ENCODE assay signal across 18 cellular contexts in the genomic region with DNA sequence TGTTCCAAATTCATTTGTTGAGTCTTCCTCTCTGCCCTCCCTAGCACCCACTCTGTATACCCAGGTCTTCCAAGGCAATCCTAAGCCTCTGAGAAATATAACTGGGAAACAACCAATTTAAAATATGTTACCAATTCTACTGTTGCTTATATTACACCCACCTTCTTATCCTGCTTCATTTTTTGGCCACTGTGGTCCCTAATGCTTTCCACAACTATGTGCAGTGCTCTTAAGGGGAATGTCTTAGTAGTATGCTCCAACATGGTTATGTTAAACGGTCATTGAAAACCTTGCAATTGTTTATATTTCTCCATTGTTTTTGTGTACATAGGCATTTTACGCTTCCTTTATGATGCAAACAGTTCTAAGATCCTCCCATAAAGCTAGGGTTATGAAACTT.
A peak's percentile ranks its signal among the peaks of the same experiment; 100 is the strongest.
DNase-seq lines count a peak whose midpoint lies in the region; ATAC-seq, FAIRE-seq and TF ChIP-seq lines count a peak whose summit lies in the region.
"Had no signal": no experiment of that assay in that cellular context is flagged by ENCODE, and none has a peak within 500 bp of the region (broad histone marks: within the 10 kb centered on the region; RNA-seq: fewer than 3 reads in every experiment).

No MANE protein-coding gene starts in this region.

- H3K36me3 ChIP-seq in IMR-90 (ENCODE audit: control insufficient read depth, insufficient read depth, low read length) (no peaks in the 10 kb centered on the region), astrocyte (ENCODE audit: insufficient read depth, low read length) (no peaks in the 10 kb centered on the region), iPS-15b (ENCODE audit: control insufficient read depth, insufficient read depth, low read length) (no peaks in the 10 kb centered on the region), smooth muscle cell (ENCODE audit: low read depth) (no peaks in the 10 kb centered on the region)

- H3K4me1 ChIP-seq in IMR-90 (ENCODE audit: control insufficient read depth, insufficient read depth, low read length) = peaks cover 2% of the 10 kb centered on the region; the same call in 1 of the 2 replicates
- H3K4me1 ChIP-seq in astrocyte (ENCODE audit: insufficient read depth, low read length) = peaks cover 5% of the 10 kb centered on the region
- peaks cover 4% of the 10 kb centered on the region for H3K4me1 ChIP-seq in iPS-15b (ENCODE audit: control insufficient read depth, insufficient read depth, low read length)
- no peaks in the 10 kb centered on the region for H3K4me1 ChIP-seq in smooth muscle cell (ENCODE audit: low read depth)
- H3K4me1 ChIP-seq: Caco-2 had no signal

- H2AK9ac ChIP-seq in IMR-90 (replicated peaks; ENCODE audit: low read depth, low read length, poor library complexity) = no peak overlapping the region

- TF ChIP-seq RAD21 in IMR-90 (IDR thresholded peaks at IDR 0.05; ENCODE audit: low read length) = no peak

- no peak overlapping the region; the same call in 1 of the 2 replicates for H3K4ac ChIP-seq in IMR-90 (ENCODE audit: low read depth, low read length)

- H3K9me3 ChIP-seq in IMR-90 (ENCODE audit: control insufficient read depth, insufficient read depth, low read length) (no peaks in the 10 kb centered on the region), astrocyte (ENCODE audit: insufficient read depth, low read depth, low read length) (no peaks in the 10 kb centered on the region), iPS-15b (ENCODE audit: control insufficient read depth, insufficient read depth, low read length) (no peaks in the 10 kb centered on the region), smooth muscle cell (replicated peaks; ENCODE audit: low read depth) (no peaks in the 10 kb centered on the region)
- H3K9me3 ChIP-seq: Caco-2 had no signal

- H3K9me1 ChIP-seq in IMR-90 (ENCODE audit: insufficient read depth, low read length) = no peaks in the 10 kb centered on the region; the same call in 1 of the 2 replicates

- peak; percentile 67 for ATAC-seq in IMR-90 (ENCODE audit: low read depth)
- ATAC-seq in GM18867 (IDR thresholded peaks at IDR 0.05; ENCODE audit: unreplicated experiment) = no peak
- ATAC-seq: HCT116 had no signal

- H3K4me2 ChIP-seq in IMR-90 (ENCODE audit: low read depth, low read length) = no peak overlapping the region
- no peak overlapping the region for H3K4me2 ChIP-seq in astrocyte (ENCODE audit: low read length)
- peak overlapping the region; percentile 1 for H3K4me2 ChIP-seq in smooth muscle cell

- no peak overlapping the region for H2AK5ac ChIP-seq in IMR-90 (ENCODE audit: low read depth, low read length)

- H3K27ac Mint-ChIP-seq in astrocyte (ENCODE audit: unreplicated experiment) = no peak overlapping the region
- H3K27ac Mint-ChIP-seq: B cell; CD4-positive, CD25-positive, alpha-beta regulatory T cell; HFFc6 had no signal

- H2BK15ac ChIP-seq in IMR-90 (ENCODE audit: low read depth, low read length) = no peak overlapping the region

- no CpG with 5 or more reads among the region's 2 CpGs for WGBS in IMR-90 (ENCODE audit: extremely low coverage in 2 of 2, insufficient read length in 1 of 2), 2 experiments
- WGBS in smooth muscle cell (ENCODE audit: low lambda C conversion rate) = 64% methylated on average over 2 of the region's 2 CpGs

- H3K36me3 Mint-ChIP-seq in astrocyte (ENCODE audit: low read depth, unreplicated experiment) = peaks cover 20% of the 10 kb centered on the region
- H3K36me3 Mint-ChIP-seq: CD4-positive, CD25-positive, alpha-beta regulatory T cell had no signal

- no peak overlapping the region for H2AFZ ChIP-seq in IMR-90 (replicated peaks; ENCODE audit: low read length, poor library complexity)
- no peak overlapping the region for H2AFZ ChIP-seq in astrocyte (ENCODE audit: low read depth, low read length)
- H2AFZ ChIP-seq in smooth muscle cell (ENCODE audit: low read depth) = no peak overlapping the region
- H2AFZ ChIP-seq: GM23248 had no signal

- H3K79me2 ChIP-seq in astrocyte (ENCODE audit: insufficient read depth, low read length) (peaks cover 10% of the 10 kb centered on the region), smooth muscle cell (ENCODE audit: low read depth) (no peaks in the 10 kb centered on the region)

- FAIRE-seq in astrocyte (lab: Jason Lieb, UNC) = no peak
- FAIRE-seq: D721Med, G401.6, GM12891, H54 had no signal

- H3K27ac ChIP-seq in IMR-90 (ENCODE audit: insufficient read depth, low read length) (no peak overlapping the region), astrocyte (ENCODE audit: low read depth, low read length) (no peak overlapping the region), smooth muscle cell (ENCODE audit: low read depth) (no peak overlapping the region)
- H3K27ac ChIP-seq: GM23248 had no signal

- 0 out of 2 replicates have a peak overlapping the region, but pooled peaks have one; percentile 8 for H3K14ac ChIP-seq in IMR-90 (replicated peaks; ENCODE audit: low read depth, low read length)

- peaks cover 5 to 8% of the 10 kb centered on the region in 2 experiments; a peak in 2 of 4 replicates for H3K79me1 ChIP-seq in IMR-90 (ENCODE audit: low read depth in 1 of 2, low read length in 2 of 2)

- H4K91ac ChIP-seq in IMR-90 (ENCODE audit: insufficient read depth, low read depth, low read length) = no peak overlapping the region

- no peak overlapping the region for H2BK5ac ChIP-seq in IMR-90 (ENCODE audit: low read depth, low read length, poor library complexity, severe bottlenecking)

- POLR2A ChIA-PET in IMR-90 (lab: Charles Lee; ENCODE audit: unreplicated experiment) = no interaction called here

- H3K9me3 Mint-ChIP-seq in astrocyte (ENCODE audit: unreplicated experiment) = no peaks in the 10 kb centered on the region

- H4K5ac ChIP-seq in IMR-90 (ENCODE audit: low read depth, low read length) = no peak overlapping the region

- no peak overlapping the region for H3K4me3 Mint-ChIP-seq in astrocyte (ENCODE audit: unreplicated experiment)
- H3K4me3 Mint-ChIP-seq: B cell; CD4-positive, CD25-positive, alpha-beta regulatory T cell; HFFc6 had no signal

- no peak overlapping the region for H3K18ac ChIP-seq in IMR-90 (ENCODE audit: low read depth, low read length)

- no peak for TF ChIP-seq CTCF in IMR-90 (conservative IDR thresholded peaks at IDR 0.05; ENCODE audit: low read depth, low read length)
- no peak for TF ChIP-seq CTCF in astrocyte (IDR thresholded peaks at IDR 0.05; ENCODE audit: insufficient read depth, low read depth, low read length)
- TF ChIP-seq CTCF in smooth muscle cell (IDR thresholded peaks at IDR 0.05; ENCODE audit: borderline replicate concordance, insufficient read depth, poor library complexity, severe bottlenecking) = no peak

- CTCF ChIA-PET in IMR-90 (lab: Yijun Ruan, JAX) = interaction anchor here (0.7 kb wide), 1 partner anchor 758 kb away, joined by 3 read pairs; no protein-coding TSS in a partner anchor

- no peak overlapping the region for H4K8ac ChIP-seq in IMR-90 (ENCODE audit: low read depth in 2 of 2, low read length in 2 of 2)

- no peak for TF ChIP-seq POLR2A in IMR-90 (IDR thresholded peaks at IDR 0.05; ENCODE audit: low read depth, low read length)

- H3K4me3 ChIP-seq in IMR-90 (ENCODE audit: insufficient read depth, low read depth, low read length) (no peak overlapping the region), astrocyte (ENCODE audit: insufficient read depth, low read depth, low read length) (no peak overlapping the region), iPS-15b (ENCODE audit: low read depth, low read length) (no peak overlapping the region), smooth muscle cell (no peak overlapping the region)
- H3K4me3 ChIP-seq: GM23248 had no signal

- H3K23ac ChIP-seq in IMR-90 (ENCODE audit: low read depth, low read length) = no peak overlapping the region

- in situ Hi-C loops in IMR-90 (cut with MboI; ENCODE audit: low sequenced_read_pairs) = no loop called here

- no peak overlapping the region for H2BK20ac ChIP-seq in IMR-90 (ENCODE audit: low read depth, low read length)

- peaks cover 18% of the 10 kb centered on the region for H3K4me1 Mint-ChIP-seq in astrocyte (ENCODE audit: low read depth, unreplicated experiment)
- H3K4me1 Mint-ChIP-seq: B cell; CD4-positive, CD25-positive, alpha-beta regulatory T cell had no signal

- peak; percentile 16 for DNase-seq in IMR-90
- DNase-seq in astrocyte (ENCODE audit: low read depth) = peak; percentile 79
- no peak for DNase-seq in smooth muscle cell (lab: John Stamatoyannopoulos, UW; ENCODE audit: unreplicated experiment)
- DNase-seq in SW480 (ENCODE audit: low spot score) = no peak
- no peak for DNase-seq in activated CD4-positive, CD25-positive, alpha-beta regulatory T cell (lab: John Stamatoyannopoulos, UW)
- DNase-seq: C1 segment of cervical spinal cord; Caco-2; CD4-positive, CD25-positive, alpha-beta regulatory T cell; GM23248; HFFc6 had no signal

- no peaks in the 10 kb centered on the region for H3K27me3 Mint-ChIP-seq in astrocyte (ENCODE audit: low read depth, unreplicated experiment)
- H3K27me3 Mint-ChIP-seq: B cell had no signal

- no peaks in the 10 kb centered on the region for H3K27me3 ChIP-seq in IMR-90 (ENCODE audit: control insufficient read depth, insufficient read depth, low read length)
- no peaks in the 10 kb centered on the region for H3K27me3 ChIP-seq in astrocyte (ENCODE audit: insufficient read depth, low read length)
- no peaks in the 10 kb centered on the region for H3K27me3 ChIP-seq in iPS-15b (ENCODE audit: control insufficient read depth, insufficient read depth, low read length)
- H3K27me3 ChIP-seq in smooth muscle cell (ENCODE audit: low read depth) = no peaks in the 10 kb centered on the region

- H3K56ac ChIP-seq in IMR-90 (ENCODE audit: extremely low read depth, insufficient read depth, low read length) = no peak overlapping the region

- no peaks in the 10 kb centered on the region for H3F3A ChIP-seq in smooth muscle cell (ENCODE audit: low read depth)

- no TSS peak for BruUV-seq in IMR-90 (replicated peaks; lab: Mats Ljungman, UMichigan)

- intact Hi-C loops in IMR-90 (cut with micrococcal nuclease) = no loop called here

- dilution Hi-C loops in IMR-90 (cut with HindIII; ENCODE audit: low sequenced_read_pairs, unreplicated experiment) = no loop called here

- H3K9ac ChIP-seq in IMR-90 (ENCODE audit: low read depth, low read length) = no peak overlapping the region
- H3K9ac ChIP-seq in astrocyte (ENCODE audit: low read length) = no peak overlapping the region
- peak overlapping the region; percentile 26 for H3K9ac ChIP-seq in iPS-15b (ENCODE audit: low read depth, low read length)
- no peak overlapping the region for H3K9ac ChIP-seq in smooth muscle cell (ENCODE audit: low read depth)
- H3K9ac ChIP-seq: GM23248 had no signal

- H4K20me1 ChIP-seq in IMR-90 (ENCODE audit: insufficient read depth, low read length) (no peaks in the 10 kb centered on the region; the same call in 1 of the 2 replicates), astrocyte (ENCODE audit: insufficient read depth, low read length) (peaks cover 6% of the 10 kb centered on the region), smooth muscle cell (ENCODE audit: low read depth) (no peaks in the 10 kb centered on the region)

- H2BK120ac ChIP-seq in IMR-90 (ENCODE audit: low read depth, low read length) = no peak overlapping the region

TF ChIP-seq in IMR-90, 13 proteins besides CTCF, POLR2A, EP300 and RAD21 (continues in another document):
- TF ChIP-seq CHD1 (IDR thresholded peaks at IDR 0.05; ENCODE audit: low read depth, low read length) (no peak), BHLHE40 (IDR thresholded peaks at IDR 0.05; ENCODE audit: low read depth, low read length) (no peak), FOS (IDR thresholded peaks at IDR 0.05; ENCODE audit: low read depth, low read length) (no peak), NFE2L2 (IDR thresholded peaks at IDR 0.05; ENCODE audit: low read depth, low read length) (no peak)

Comparison
In these comparisons a context has a peak if more than half of its experiments do, and no peak if none do; other contexts are left out.
1. DNase-seq: peak in IMR-90 (single experiment) and astrocyte (single experiment); none in smooth muscle cell (single experiment), SW480 (single experiment) and activated CD4-positive, CD25-positive, alpha-beta regulatory T cell (0 of 4).